Comparison of ENCODE assay signal across 34 cellular contexts in the genomic region with DNA sequence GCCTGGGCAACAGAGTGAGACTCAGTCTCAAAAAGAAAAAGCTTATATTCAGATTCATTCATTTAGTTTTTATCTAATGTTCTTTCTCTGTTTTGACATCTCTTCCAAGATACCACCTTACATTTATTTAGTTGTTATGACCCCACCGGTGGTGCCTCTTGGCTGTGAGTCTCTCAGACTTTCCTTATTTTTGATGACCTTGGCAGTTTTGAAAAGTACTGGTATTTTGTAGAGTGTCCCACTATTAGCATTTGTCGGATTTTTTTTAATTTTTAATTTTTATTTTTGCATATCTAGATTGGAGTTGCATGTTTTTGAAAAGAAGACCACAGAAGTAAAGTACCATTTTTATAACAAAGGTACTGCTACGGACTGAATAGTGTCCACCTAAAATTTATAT.
DNase-seq lines count a peak whose midpoint lies in the region; ATAC-seq, FAIRE-seq and TF ChIP-seq lines count a peak whose summit lies in the region.
"Had no signal": no experiment of that assay in that cellular context is flagged by ENCODE, and none has a peak within 500 bp of the region (broad histone marks: within the 10 kb centered on the region; RNA-seq: fewer than 3 reads in every experiment).

No MANE protein-coding gene starts in this region.

- DNase-seq in HepG2 (ENCODE audit: low spot score): no peak
- no peak for DNase-seq in right lobe of liver
- no peak for DNase-seq in A549 (ENCODE audit: low read depth in 1 of 2, low spot score in 1 of 2)
- DNase-seq in IMR-90: no peak
- no peak for DNase-seq in K562 (ENCODE audit: extremely low read depth in 1 of 4, low spot score in 3 of 4)
- DNase-seq in NCI-H2196 treated with DMSO at 0.1 percent for 48 hours (lab: John Stamatoyannopoulos, UW; ENCODE audit: unreplicated experiment): no peak
- no peak for DNase-seq in NCI-H1436 treated with DMSO at 0.1 percent for 48 hours (lab: John Stamatoyannopoulos, UW)
- DNase-seq in stimulated activated CD4-positive, alpha-beta T cell treated with anti-CD3 and anti-CD28 coated beads, Interleukin-12 subunit alpha, Interleukin-12 subunit beta, amount 100 ng/mL, for 4 hours: no peak
- DNase-seq: 8988T; ACHN; AML-193; BE2C; C1 segment of cervical spinal cord; Caco-2; Calu3; CD4-positive, alpha-beta memory T cell; CD4-positive, alpha-beta T cell; CD4-positive, CD25-positive, alpha-beta regulatory T cell; CD8-positive, alpha-beta memory T cell; CD8-positive, alpha-beta T cell; COR-L47; DMS 273 treated with DMSO at 0.1 percent for 48 hours; DMS153; DMS53; DMS79; DMS79 treated with DMSO at 0.1 percent for 48 hours; DND-41; EL had no signal

- no peak overlapping the region for H2BK5ac ChIP-seq in IMR-90 (ENCODE audit: low read depth, low read length, poor library complexity, severe bottlenecking)

- H3K79me2 ChIP-seq in HepG2 (ENCODE audit: insufficient read depth, low read length): no peaks in the 10 kb centered on the region
- H3K79me2 ChIP-seq in K562 (ENCODE audit: control insufficient read depth, insufficient read depth, low read length): no peaks in the 10 kb centered on the region

- no peak overlapping the region for H3K23ac ChIP-seq in IMR-90 (ENCODE audit: low read depth, low read length)

- dilution Hi-C loops in IMR-90 (cut with HindIII; ENCODE audit: low sequenced_read_pairs, unreplicated experiment): no loop called here

- H3K4me3 ChIP-seq in HepG2 (replicated peaks in 1 of 3; ENCODE audit: insufficient read depth in 1 of 3, low read depth in 2 of 3, low read length in 3 of 3) (no peak overlapping the region), right lobe of liver (no peak overlapping the region), A549 (no peak overlapping the region), IMR-90 (ENCODE audit: insufficient read depth, low read depth, low read length) (no peak overlapping the region), K562 (no peak overlapping the region)
- H3K4me3 ChIP-seq: BLaER1; BLaER1 treated with 17β-estradiol and CSF1 and Interleukin-3, amounts not matched to agents 10 nM and 100 nM had no signal

- ATAC-seq in HepG2 (no peak), right lobe of liver (no peak), A549 (no peak), IMR-90 (ENCODE audit: low read depth) (no peak), K562 (no peak)
- ATAC-seq: CD8-positive, alpha-beta T cell had no signal

- no peak overlapping the region for H4K5ac ChIP-seq in IMR-90 (ENCODE audit: low read depth, low read length)

- H3K9me1 ChIP-seq in IMR-90 (ENCODE audit: insufficient read depth, low read length) (no peaks in the 10 kb centered on the region), K562 (ENCODE audit: control insufficient read depth, insufficient read depth, low read length) (no peaks in the 10 kb centered on the region)

- H4K91ac ChIP-seq in IMR-90 (ENCODE audit: insufficient read depth, low read depth, low read length): no peak overlapping the region

- FAIRE-seq in HepG2 (lab: Jason Lieb, UNC) (no peak), A549 (lab: Jason Lieb, UNC) (no peak), K562 (lab: Jason Lieb, UNC) (no peak)
- FAIRE-seq: A204.1, D721Med had no signal

- H3K27me3 ChIP-seq in HepG2 (ENCODE audit: control insufficient read depth in 1 of 2, insufficient read depth in 2 of 2, low read length in 2 of 2) (no peaks in the 10 kb centered on the region), right lobe of liver (no peaks in the 10 kb centered on the region), IMR-90 (ENCODE audit: control insufficient read depth, insufficient read depth, low read length) (no peaks in the 10 kb centered on the region), K562 (ENCODE audit: control insufficient read depth in 2 of 2, insufficient read depth in 2 of 2, low read length in 2 of 2) (no peaks in the 10 kb centered on the region)
- H3K27me3 ChIP-seq: BE2C; BLaER1; BLaER1 treated with 17β-estradiol and CSF1 and Interleukin-3, amounts not matched to agents 10 nM and 100 nM had no signal

- no peak overlapping the region for H3K18ac ChIP-seq in IMR-90 (ENCODE audit: low read depth, low read length)

- H2AK5ac ChIP-seq in IMR-90 (ENCODE audit: low read depth, low read length): no peak overlapping the region

- H3K36me3 ChIP-seq in HepG2 (replicated peaks in 1 of 2; ENCODE audit: control insufficient read depth in 1 of 2, insufficient read depth in 2 of 2, low read length in 2 of 2): no peaks in the 10 kb centered on the region
- no peaks in the 10 kb centered on the region for H3K36me3 ChIP-seq in right lobe of liver
- H3K36me3 ChIP-seq in IMR-90 (ENCODE audit: control insufficient read depth, insufficient read depth, low read length): no peaks in the 10 kb centered on the region
- no peaks in the 10 kb centered on the region for H3K36me3 ChIP-seq in K562 (ENCODE audit: control insufficient read depth, insufficient read depth, low read length)
- H3K36me3 ChIP-seq: BE2C; BLaER1; BLaER1 treated with 17β-estradiol and CSF1 and Interleukin-3, amounts not matched to agents 10 nM and 100 nM had no signal

- in situ Hi-C loops in HepG2 (cut with HindIII; ENCODE audit: extremely low pct_ligation_motif_present, low pct_unique_long_range_greater_than_20kb) (no loop called here), IMR-90 (cut with MboI; ENCODE audit: low sequenced_read_pairs) (no loop called here), K562 (cut with MboI) (no loop called here)

- WGBS in HepG2 (ENCODE audit: low lambda C conversion rate): 32% methylated on average over 3 of the region's 3 CpGs
- WGBS in right lobe of liver (ENCODE audit: insufficient coverage, low coverage, low lambda C conversion rate, missing lambda C conversion rate): 68% methylated on average over 3 of the region's 3 CpGs
- WGBS in A549 (ENCODE audit: missing lambda C conversion rate): 66% methylated on average over 3 of the region's 3 CpGs
- no CpG with 5 or more reads among the region's 3 CpGs for WGBS in IMR-90 (ENCODE audit: extremely low coverage in 2 of 2, insufficient read length in 1 of 2), 2 experiments
- 0% methylated on average over 3 of the region's 3 CpGs for WGBS in K562 (ENCODE audit: insufficient coverage, low coverage, missing lambda C conversion rate)

- H3K4me2 ChIP-seq in HepG2 (ENCODE audit: low read depth, low read length) (no peak overlapping the region), A549 (no peak overlapping the region), IMR-90 (ENCODE audit: low read depth, low read length) (no peak overlapping the region), K562 (ENCODE audit: insufficient read depth, low read length) (no peak overlapping the region)
- H3K4me2 ChIP-seq: BLaER1; BLaER1 treated with 17β-estradiol and CSF1 and Interleukin-3, amounts not matched to agents 10 nM and 100 nM had no signal

- CTCF ChIA-PET in HepG2 (lab: Yijun Ruan, JAX; ENCODE audit: low intra/inter-chr PET ratio, low total read pairs): no interaction called here
- CTCF ChIA-PET in A549 (lab: Yijun Ruan, JAX): no interaction called here
- CTCF ChIA-PET in IMR-90 (lab: Yijun Ruan, JAX): no interaction called here
- CTCF ChIA-PET in K562 (lab: Yijun Ruan, JAX; ENCODE audit: low intra/inter-chr PET ratio): no interaction called here

- no peak overlapping the region for H2BK15ac ChIP-seq in IMR-90 (ENCODE audit: low read depth, low read length)

- no peak overlapping the region for H2AFZ ChIP-seq in HepG2 (ENCODE audit: low read length)
- no peak overlapping the region for H2AFZ ChIP-seq in IMR-90 (replicated peaks; ENCODE audit: low read length, poor library complexity)
- H2AFZ ChIP-seq in K562 (ENCODE audit: low read depth, low read length): no peak overlapping the region

- H3K79me1 ChIP-seq in IMR-90 (ENCODE audit: low read depth in 1 of 2, low read length in 2 of 2): no peaks in the 10 kb centered on the region

- no peak overlapping the region for H3K9ac ChIP-seq in HepG2 (ENCODE audit: insufficient read depth, low read depth, low read length)
- H3K9ac ChIP-seq in IMR-90 (ENCODE audit: low read depth, low read length): no peak overlapping the region
- H3K9ac ChIP-seq in K562 (ENCODE audit: insufficient read depth in 1 of 2, low read depth in 2 of 2, low read length in 2 of 2): no peak overlapping the region
- H3K9ac ChIP-seq: BLaER1; BLaER1 treated with 17β-estradiol and CSF1 and Interleukin-3, amounts not matched to agents 10 nM and 100 nM had no signal

- intact Hi-C loops in HepG2 (cut with micrococcal nuclease; ENCODE audit: unreplicated experiment) (no loop called here), right lobe of liver (cut with DNase I) (no loop called here), IMR-90 (cut with micrococcal nuclease) (no loop called here), K562 (cut with micrococcal nuclease) (no loop called here)

- BruUV-seq in HepG2 (replicated peaks; lab: Mats Ljungman, UMichigan): no TSS peak
- BruUV-seq in IMR-90 (replicated peaks; lab: Mats Ljungman, UMichigan): no TSS peak
- BruUV-seq in K562 (replicated peaks; lab: Mats Ljungman, UMichigan): no TSS peak

- TF ChIP-seq EP300 in HepG2 (IDR thresholded peaks at IDR 0.05; ENCODE audit: low read depth in 2 of 2, low read length in 2 of 2) (no peak), HepG2 (CRISPR knock-in tag; IDR thresholded peaks at IDR 0.05; ENCODE audit: borderline replicate concordance) (no peak), A549 (IDR thresholded peaks at IDR 0.05) (no peak), K562 (IDR thresholded peaks at IDR 0.05; ENCODE audit: low read length) (no peak)

- H3K27ac ChIP-seq in HepG2 (ENCODE audit: extremely low read length, insufficient read depth, low read length) (no peak overlapping the region), right lobe of liver (no peak overlapping the region), A549 (no peak overlapping the region), IMR-90 (ENCODE audit: insufficient read depth, low read length) (no peak overlapping the region), K562 (ENCODE audit: extremely low read depth, low read depth, low read length) (no peak overlapping the region)
- H3K27ac ChIP-seq: 22Rv1; BLaER1; BLaER1 treated with 17β-estradiol and CSF1 and Interleukin-3, amounts not matched to agents 10 nM and 100 nM; C4-2B had no signal

- no peak overlapping the region for H4K8ac ChIP-seq in IMR-90 (ENCODE audit: low read depth in 2 of 2, low read length in 2 of 2)

- H2BK120ac ChIP-seq in IMR-90 (ENCODE audit: low read depth, low read length): no peak overlapping the region

- no peak overlapping the region for H3K14ac ChIP-seq in IMR-90 (replicated peaks; ENCODE audit: low read depth, low read length)

- H4K20me1 ChIP-seq in HepG2 (ENCODE audit: insufficient read depth, low read length) (no peaks in the 10 kb centered on the region), IMR-90 (ENCODE audit: insufficient read depth, low read length) (no peaks in the 10 kb centered on the region), K562 (replicated peaks; ENCODE audit: control insufficient read depth, insufficient read depth, low read length) (no peaks in the 10 kb centered on the region)
- H4K20me1 ChIP-seq: BLaER1; BLaER1 treated with 17β-estradiol and CSF1 and Interleukin-3, amounts not matched to agents 10 nM and 100 nM had no signal

- H3K4ac ChIP-seq in IMR-90 (ENCODE audit: low read depth, low read length): no peak overlapping the region

- H3K9me3 ChIP-seq in HepG2 (ENCODE audit: low read length) (no peaks in the 10 kb centered on the region), right lobe of liver (no peaks in the 10 kb centered on the region), A549 (no peaks in the 10 kb centered on the region), IMR-90 (ENCODE audit: control insufficient read depth, insufficient read depth, low read length) (no peaks in the 10 kb centered on the region), K562 (replicated peaks; ENCODE audit: control insufficient read depth, insufficient read depth, low read depth, low read length) (no peaks in the 10 kb centered on the region)
- H3K9me3 ChIP-seq: BE2C; BLaER1; BLaER1 treated with 17β-estradiol and CSF1 and Interleukin-3, amounts not matched to agents 10 nM and 100 nM had no signal

- H2AK9ac ChIP-seq in IMR-90 (replicated peaks; ENCODE audit: low read depth, low read length, poor library complexity): no peak overlapping the region

- H2BK20ac ChIP-seq in IMR-90 (ENCODE audit: low read depth, low read length): no peak overlapping the region

- TF ChIP-seq CTCF in HepG2 (CRISPR knock-in tag; IDR thresholded peaks at IDR 0.05) (no peak), right lobe of liver (IDR thresholded peaks at IDR 0.05) (no peak), A549 (IDR thresholded peaks at IDR 0.05) (no peak), IMR-90 (conservative IDR thresholded peaks at IDR 0.05; ENCODE audit: low read depth, low read length) (no peak), K562 (IDR thresholded peaks at IDR 0.05 in 2 of 3, conservative IDR thresholded peaks at IDR 0.05 in 1 of 3; ENCODE audit: insufficient read depth in 2 of 3, low read depth in 1 of 3, low read length in 3 of 3) (no peak)

- POLR2A ChIA-PET in HepG2 (lab: Yijun Ruan, JAX) (no interaction called here), A549 (lab: Yijun Ruan, JAX) (no interaction called here), IMR-90 (lab: Charles Lee; ENCODE audit: unreplicated experiment) (no interaction called here), K562 (lab: Yijun Ruan, JAX) (no interaction called here)

- TF ChIP-seq RAD21 in HepG2 (CRISPR knock-in tag; IDR thresholded peaks at IDR 0.05) (no peak), A549 (conservative IDR thresholded peaks at IDR 0.05 in 1 of 2, IDR thresholded peaks at IDR 0.05 in 1 of 2) (no peak), IMR-90 (IDR thresholded peaks at IDR 0.05; ENCODE audit: low read length) (no peak), K562 (CRISPR knock-in tag; conservative IDR thresholded peaks at IDR 0.05 in 1 of 2, IDR thresholded peaks at IDR 0.05 in 1 of 2) (no peak)

- no peaks in the 10 kb centered on the region for H3K4me1 ChIP-seq in HepG2 (ENCODE audit: insufficient read depth, low read length)
- H3K4me1 ChIP-seq in right lobe of liver: no peaks in the 10 kb centered on the region
- no peaks in the 10 kb centered on the region for H3K4me1 ChIP-seq in A549
- no peaks in the 10 kb centered on the region for H3K4me1 ChIP-seq in IMR-90 (ENCODE audit: control insufficient read depth, insufficient read depth, low read length)
- H3K4me1 ChIP-seq in K562 (replicated peaks in 1 of 2; ENCODE audit: control insufficient read depth in 2 of 2, insufficient read depth in 2 of 2, low read length in 2 of 2): no peaks in the 10 kb centered on the region
- H3K4me1 ChIP-seq: BE2C; BLaER1; BLaER1 treated with 17β-estradiol and CSF1 and Interleukin-3, amounts not matched to agents 10 nM and 100 nM; Caco-2 had no signal

- TF ChIP-seq POLR2A in HepG2 (IDR thresholded peaks at IDR 0.05; ENCODE audit: insufficient read depth in 1 of 2, low read depth in 2 of 2, low read length in 2 of 2) (no peak), right lobe of liver (IDR thresholded peaks at IDR 0.05) (no peak), A549 (IDR thresholded peaks at IDR 0.05; ENCODE audit: low read length) (no peak), IMR-90 (IDR thresholded peaks at IDR 0.05; ENCODE audit: low read depth, low read length) (no peak), K562 (conservative IDR thresholded peaks at IDR 0.05) (no peak)

- no peak overlapping the region for H3K56ac ChIP-seq in IMR-90 (ENCODE audit: extremely low read depth, insufficient read depth, low read length)
